ENCODE assay signal across 12 cellular contexts in genomic region chr17:27808629-27809028, GRCh38. TPM values are rescaled to one million over a fixed set of nuclear protein-coding genes. Genes with fewer than 3 reads are reported as not detected.
DNase-seq lines count a peak whose midpoint lies in the region; ATAC-seq and TF ChIP-seq lines count a peak whose summit lies in the region.
"Had no signal": no experiment of that assay in that cellular context is flagged by ENCODE, and none has a peak within 500 bp of the region (broad histone marks: within the 10 kb centered on the region; RNA-seq: fewer than 3 reads in every experiment).

No MANE protein-coding gene starts in this region.

- H2AFZ ChIP-seq in neural progenitor cell (replicated peaks) (no peak overlapping the region), SK-N-SH (ENCODE audit: low read depth) (no peak overlapping the region)
- H2AFZ ChIP-seq: PC-9 had no signal

- H3K4me3 ChIP-seq in neural progenitor cell (no peak overlapping the region), SK-N-SH (ENCODE audit: low read depth in 2 of 2, low read length in 1 of 2) (no peak overlapping the region)
- H3K4me3 ChIP-seq: PC-9 had no signal

- CTCF ChIA-PET in SK-N-SH (lab: Yijun Ruan, JAX) = interaction anchor here (0.6 to 10.9 kb wide), 9 partner anchors 13 to 443 kb away, joined by 3 to 275 read pairs (median 8); partner anchors contain the start of gene LYRM9

- no peak for TF ChIP-seq RAD21 in SK-N-SH (IDR thresholded peaks at IDR 0.05; ENCODE audit: low read length)

- H3K79me2 ChIP-seq in neural progenitor cell (ENCODE audit: low read depth) (no peaks in the 10 kb centered on the region), SK-N-SH (ENCODE audit: insufficient read depth) (no peaks in the 10 kb centered on the region)

- H3K4me2 ChIP-seq in neural progenitor cell = no peak overlapping the region
- no peak overlapping the region for H3K4me2 ChIP-seq in SK-N-SH
- H3K4me2 ChIP-seq: PC-9 had no signal

- ATAC-seq in activated naive CD8-positive, alpha-beta T cell treated with anti-CD3 and anti-CD28 coated beads, Interleukin-2, amount 10 ng/mL, durations not matched to agents 7 days and 5 days (ENCODE audit: low read depth) = no peak
- ATAC-seq in stimulated activated naive CD8-positive, alpha-beta T cell treated with anti-CD3 and anti-CD28 coated beads, Interleukin-15, Interleukin-2, amounts not matched to agents 100 U/mL and 50 U/mL, for 24 hours = peak; percentile 48

- peak overlapping the region; percentile 99 for H3K27ac Mint-ChIP-seq in activated naive CD8-positive, alpha-beta T cell treated with anti-CD3 and anti-CD28 coated beads, Interleukin-2, amount 10 ng/mL, durations not matched to agents 7 days and 5 days
- H3K27ac Mint-ChIP-seq in neural progenitor cell = no peak overlapping the region

- peak overlapping the region; percentile 79 for H3K27ac ChIP-seq in KOPT-K1 (ENCODE audit: low read depth, low read length, poor library complexity, severe bottlenecking)
- H3K27ac ChIP-seq in neural progenitor cell = no peak overlapping the region
- no peak overlapping the region for H3K27ac ChIP-seq in SK-N-SH (ENCODE audit: low read depth in 2 of 2, low read length in 1 of 2)
- H3K27ac ChIP-seq: PC-9 had no signal

- H3K9me3 Mint-ChIP-seq in activated naive CD8-positive, alpha-beta T cell treated with anti-CD3 and anti-CD28 coated beads, Interleukin-2, amount 10 ng/mL, durations not matched to agents 7 days and 5 days = peaks cover 1% of the 10 kb centered on the region
- no peaks in the 10 kb centered on the region for H3K9me3 Mint-ChIP-seq in neural progenitor cell

- TF ChIP-seq EP300 in SK-N-SH (IDR thresholded peaks at IDR 0.05; ENCODE audit: borderline replicate concordance in 1 of 2, low read depth in 1 of 2, low read length in 1 of 2) = no peak

- no peaks in the 10 kb centered on the region for H3K9me3 ChIP-seq in KOPT-K1 (ENCODE audit: insufficient read depth, low read length, poor library complexity, severe bottlenecking)
- H3K9me3 ChIP-seq in neural progenitor cell (ENCODE audit: low read depth) = no peaks in the 10 kb centered on the region
- H3K9me3 ChIP-seq in SK-N-SH = no peaks in the 10 kb centered on the region
- H3K9me3 ChIP-seq: lower lobe of right lung had no signal

- no peak for TF ChIP-seq CTCF in neural progenitor cell (IDR thresholded peaks at IDR 0.05)
- TF ChIP-seq CTCF in SK-N-SH (IDR thresholded peaks at IDR 0.05) = no peak

- peak; percentile 16 for DNase-seq in activated naive CD4-positive, alpha-beta T cell treated with Interleukin-2 at 50 U/mL for 16 hours
- DNase-seq in activated naive CD4-positive, alpha-beta T cell (lab: John Stamatoyannopoulos, UW) = no peak
- no peak for DNase-seq in activated naive CD8-positive, alpha-beta T cell treated with anti-CD3 and anti-CD28 coated beads, Interleukin-2, amount 10 ng/mL, durations not matched to agents 7 days and 5 days
- peak; percentile 61 for DNase-seq in stimulated activated naive CD8-positive, alpha-beta T cell treated with anti-CD3 and anti-CD28 coated beads, Interleukin-15, Interleukin-2, amounts not matched to agents 100 U/mL and 50 U/mL, for 24 hours
- DNase-seq in neural progenitor cell (ENCODE audit: low spot score) = no peak
- DNase-seq in SK-N-SH = no peak
- no peak for DNase-seq in cardiac septum (ENCODE audit: low spot score)
- DNase-seq: KG1, lower lobe of right lung, NCI-H2171 treated with DMSO at 0.1 percent for 48 hours, PC-9 had no signal

- no peak overlapping the region for H3K9ac ChIP-seq in neural progenitor cell
- H3K9ac ChIP-seq in SK-N-SH = no peak overlapping the region

- H3K9me2 ChIP-seq in SK-N-SH = no peaks in the 10 kb centered on the region

- WGBS in SK-N-SH (ENCODE audit: low lambda C conversion rate) = 79% methylated on average over 2 of the region's 4 CpGs

- H3K4me3 Mint-ChIP-seq in activated naive CD8-positive, alpha-beta T cell treated with anti-CD3 and anti-CD28 coated beads, Interleukin-2, amount 10 ng/mL, durations not matched to agents 7 days and 5 days = peak overlapping the region; percentile 74
- H3K4me3 Mint-ChIP-seq in neural progenitor cell = no peak overlapping the region

- H4K20me1 ChIP-seq in neural progenitor cell (ENCODE audit: low read depth) (no peaks in the 10 kb centered on the region), SK-N-SH (ENCODE audit: insufficient read depth) (no peaks in the 10 kb centered on the region)

- POLR2A ChIA-PET in activated naive CD8-positive, alpha-beta T cell treated with anti-CD3 and anti-CD28 coated beads, Interleukin-2, amount 10 ng/mL, durations not matched to agents 7 days and 5 days (lab: Charles Lee) = interaction anchor here (0.9 to 2.2 kb wide), 12 partner anchors 35 to 763 kb away, joined by 3 to 23 read pairs (median 4); partner anchors contain the start of genes PIGS and POLDIP2
- POLR2A ChIA-PET in SK-N-SH (lab: Yijun Ruan, JAX) = no interaction called here

- H3K36me3 ChIP-seq in KOPT-K1 (ENCODE audit: insufficient read depth, low read length) (no peaks in the 10 kb centered on the region), neural progenitor cell (no peaks in the 10 kb centered on the region), SK-N-SH (replicated peaks in 1 of 2; ENCODE audit: control insufficient read depth in 1 of 2, insufficient read depth in 2 of 2, low read length in 1 of 2) (no peaks in the 10 kb centered on the region)
- H3K36me3 ChIP-seq: lower lobe of right lung had no signal

- H3K4me1 Mint-ChIP-seq in activated naive CD8-positive, alpha-beta T cell treated with anti-CD3 and anti-CD28 coated beads, Interleukin-2, amount 10 ng/mL, durations not matched to agents 7 days and 5 days = peaks cover 43% of the 10 kb centered on the region
- peaks cover 33% of the 10 kb centered on the region for H3K4me1 Mint-ChIP-seq in neural progenitor cell

- no peaks in the 10 kb centered on the region for H3K27me3 Mint-ChIP-seq in activated naive CD8-positive, alpha-beta T cell treated with anti-CD3 and anti-CD28 coated beads, Interleukin-2, amount 10 ng/mL, durations not matched to agents 7 days and 5 days
- peaks cover 14% of the 10 kb centered on the region for H3K27me3 Mint-ChIP-seq in neural progenitor cell (ENCODE audit: insufficient read depth, low read depth)

- no peaks in the 10 kb centered on the region for H3F3A ChIP-seq in neural progenitor cell (ENCODE audit: low read depth)
- H3F3A ChIP-seq in SK-N-SH (replicated peaks; ENCODE audit: insufficient read depth) = no peaks in the 10 kb centered on the region

- H3K36me3 Mint-ChIP-seq in activated naive CD8-positive, alpha-beta T cell treated with anti-CD3 and anti-CD28 coated beads, Interleukin-2, amount 10 ng/mL, durations not matched to agents 7 days and 5 days = peaks cover 21% of the 10 kb centered on the region
- H3K36me3 Mint-ChIP-seq in neural progenitor cell = no peaks in the 10 kb centered on the region

- H3K4me1 ChIP-seq in neural progenitor cell (peaks cover 16% of the 10 kb centered on the region), SK-N-SH (ENCODE audit: control insufficient read depth in 1 of 2, insufficient read depth in 2 of 2, low read depth in 1 of 2, low read length in 1 of 2) (peaks cover 0 to 9% of the 10 kb centered on the region in 2 experiments; a peak in 1 of 4 replicates)

- intact Hi-C loops in cardiac septum (cut with DNase I) = loop anchor here (5.0 to 10.0 kb wide), 2 partner anchors 439 to 536 kb away; no protein-coding TSS in a partner anchor

- H3K27me3 ChIP-seq in neural progenitor cell (no peaks in the 10 kb centered on the region), SK-N-SH (ENCODE audit: insufficient read depth) (no peaks in the 10 kb centered on the region)

TF ChIP-seq in SK-N-SH, 30 proteins besides CTCF, POLR2A, EP300 and RAD21:
- no peak for TF ChIP-seq RCOR1 (IDR thresholded peaks at IDR 0.05; ENCODE audit: low read length)

RNA-seq across cellular contexts. Expression of gene NOS2, which starts 8.3 kb away (rescaled TPM):
- under 1 TPM; 0.09 to 0.30 TPM for total RNA-seq in activated naive CD8-positive, alpha-beta T cell treated with anti-CD3 and anti-CD28 coated beads, Interleukin-2, amount 10 ng/mL, durations not matched to agents 7 days and 5 days
- total RNA-seq in neural progenitor cell (ENCODE audit: low replicate concordance) (26.6 and 39.7 TPM in 2 replicates), cardiac septum (0.16 TPM)
- polyA plus RNA-seq in SK-N-SH (2012; rRNA removed) = not detected in 2 replicates
- polyA plus RNA-seq in SK-N-SH (2012; cell fraction: cytosol; rRNA removed) = under 0.01 and 0.03 TPM in 2 replicates
- polyA plus RNA-seq in SK-N-SH (2012; cell fraction: nucleus; rRNA removed) = 0.01 and 0.05 TPM in 2 replicates
- total RNA-seq: PC-9 had no signal

Comparison
In these comparisons a context has a peak if more than half of its experiments do, and no peak if none do; other contexts are left out.
1. DNase-seq: peak in activated naive CD4-positive, alpha-beta T cell treated with Interleukin-2 at 50 U/mL for 16 hours (single experiment) and stimulated activated naive CD8-positive, alpha-beta T cell treated with anti-CD3 and anti-CD28 coated beads, Interleukin-15, Interleukin-2, amounts not matched to agents 100 U/mL and 50 U/mL, for 24 hours (single experiment); none in activated naive CD4-positive, alpha-beta T cell (0 of 4), activated naive CD8-positive, alpha-beta T cell treated with anti-CD3 and anti-CD28 coated beads, Interleukin-2, amount 10 ng/mL, durations not matched to agents 7 days and 5 days (single experiment), neural progenitor cell (single experiment), SK-N-SH (single experiment) and cardiac septum (single experiment).
2. RNA of gene NOS2, which starts 8.3 kb away (total RNA-seq): 26.6 to 39.7 TPM in neural progenitor cell; 0.09 to 0.30 TPM in activated naive CD8-positive, alpha-beta T cell treated with anti-CD3 and anti-CD28 coated beads, Interleukin-2, amount 10 ng/mL, durations not matched to agents 7 days and 5 days and 0.16 TPM in cardiac septum (single experiment); every median in the first group is over 10 times any median in the second.